24 cellular contexts compared by ENCODE assay signal in genomic region chr4:21655100-21655499, GRCh38.
"Had no signal": no experiment of that assay in that cellular context is flagged by ENCODE, and none has a peak within 500 bp of the region (broad histone marks: within the 10 kb centered on the region; RNA-seq: fewer than 3 reads in every experiment).

No MANE protein-coding gene starts in this region.

- H3K4me1 Mint-ChIP-seq: activated B cell treated with CpG ODN at 0.5 μM for 24 hours; activated CD4-positive, alpha-beta T cell treated with anti-CD3 and anti-CD28 coated beads, Interleukin-2, amount 10 ng/mL, durations not matched to agents 24 days and 14 days; activated CD8-positive, alpha-beta memory T cell treated with anti-CD3 and anti-CD28 coated beads, Interleukin-2, amount 10 ng/mL, durations not matched to agents 7 days and 5 days; activated naive CD8-positive, alpha-beta T cell treated with anti-CD3 and anti-CD28 coated beads for 36 hours; T-helper 17 cell had no signal

- ATAC-seq: activated CD8-positive, alpha-beta memory T cell treated with anti-CD3 and anti-CD28 coated beads, Interleukin-2, amount 10 ng/mL, durations not matched to agents 7 days and 5 days; K562; PC-3; T-helper 17 cell had no signal

- H3K27me3 Mint-ChIP-seq: activated B cell treated with CpG ODN at 0.5 μM for 24 hours; activated CD4-positive, alpha-beta T cell treated with anti-CD3 and anti-CD28 coated beads, Interleukin-2, amount 10 ng/mL, durations not matched to agents 24 days and 14 days; activated CD8-positive, alpha-beta memory T cell treated with anti-CD3 and anti-CD28 coated beads, Interleukin-2, amount 10 ng/mL, durations not matched to agents 7 days and 5 days; activated naive CD8-positive, alpha-beta T cell treated with anti-CD3 and anti-CD28 coated beads for 36 hours; activated T-cell treated with anti-CD3 and anti-CD28 coated beads, Interleukin-2, amount 50 U/mL, for 24 hours; T-helper 17 cell had no signal

- H3K36me3 Mint-ChIP-seq: activated CD8-positive, alpha-beta memory T cell treated with anti-CD3 and anti-CD28 coated beads, Interleukin-2, amount 10 ng/mL, durations not matched to agents 7 days and 5 days; activated naive CD8-positive, alpha-beta T cell treated with anti-CD3 and anti-CD28 coated beads for 36 hours had no signal

- H3K4me3 Mint-ChIP-seq: activated B cell treated with CpG ODN at 0.5 μM for 24 hours; activated CD4-positive, alpha-beta T cell treated with anti-CD3 and anti-CD28 coated beads, Interleukin-2, amount 10 ng/mL, durations not matched to agents 24 days and 14 days; activated CD8-positive, alpha-beta memory T cell treated with anti-CD3 and anti-CD28 coated beads, Interleukin-2, amount 10 ng/mL, durations not matched to agents 7 days and 5 days; activated naive CD4-positive, alpha-beta T cell treated with anti-CD3 and anti-CD28 coated beads for 36 hours; activated naive CD8-positive, alpha-beta T cell treated with anti-CD3 and anti-CD28 coated beads for 36 hours; activated T-cell treated with anti-CD3 and anti-CD28 coated beads, Interleukin-2, amount 50 U/mL, for 24 hours; activated T-helper 1 cell treated with anti-CD3 and anti-CD28 coated beads, Interleukin-12 subunit alpha, Interleukin-12 subunit beta, Interleukin-2, Interleukin-4 antibody, amounts not matched to agents 30 ng/mL and 10 ng/mL and 1 ng/mL, durations not matched to agents 14 hours and 24 hours and 36 hours; T-helper 17 cell had no signal

- H3K9me3 Mint-ChIP-seq: activated naive CD8-positive, alpha-beta T cell treated with anti-CD3 and anti-CD28 coated beads for 36 hours; activated T-helper 1 cell treated with anti-CD3 and anti-CD28 coated beads, Interleukin-12 subunit alpha, Interleukin-12 subunit beta, Interleukin-2, Interleukin-4 antibody, amounts not matched to agents 30 ng/mL and 10 ng/mL and 1 ng/mL, durations not matched to agents 14 hours and 24 hours and 36 hours had no signal

- DNase-seq: activated B cell treated with CpG ODN at 0.5 μM for 24 hours; activated CD4-positive, alpha-beta T cell treated with anti-CD3 and anti-CD28 coated beads for 1 hour; activated CD4-positive, alpha-beta T cell treated with anti-CD3 and anti-CD28 coated beads, Interleukin-2, amount 10 ng/mL, durations not matched to agents 24 days and 14 days; activated CD4-positive, alpha-beta T cell treated with anti-CD3 and anti-CD28 coated beads, Interleukin-2, amount 50 U/mL, for 48 hours; activated CD8-positive, alpha-beta memory T cell treated with anti-CD3 and anti-CD28 coated beads, Interleukin-2, amount 10 ng/mL, durations not matched to agents 7 days and 5 days; activated gamma-delta T cell; activated naive CD4-positive, alpha-beta T cell treated with anti-CD3 and anti-CD28 coated beads for 36 hours; activated naive CD8-positive, alpha-beta T cell treated with anti-CD3 and anti-CD28 coated beads for 36 hours; activated T-cell treated with anti-CD3 and anti-CD28 coated beads, Interleukin-2, amount 50 U/mL, for 24 hours; Karpas-422; MM.1S; NCI-H1105 treated with DMSO at 0.1 percent for 48 hours; NCI-H1436 treated with DMSO at 0.1 percent for 48 hours; NCI-H187; NCI-H2081 treated with DMSO at 0.1 percent for 48 hours; NCI-H2227 treated with DMSO at 0.1 percent for 48 hours; NCI-H446 treated with DMSO at 0.1 percent for 48 hours; NCI-H526 treated with DMSO at 0.1 percent for 48 hours; PC-3; SHP77; T-helper 17 cell; T-helper 9 cell had no signal

- H3K27ac Mint-ChIP-seq: activated B cell treated with CpG ODN at 0.5 μM for 24 hours; activated CD4-positive, alpha-beta T cell treated with anti-CD3 and anti-CD28 coated beads, Interleukin-2, amount 10 ng/mL, durations not matched to agents 24 days and 14 days; activated CD8-positive, alpha-beta memory T cell treated with anti-CD3 and anti-CD28 coated beads, Interleukin-2, amount 10 ng/mL, durations not matched to agents 7 days and 5 days; activated naive CD4-positive, alpha-beta T cell treated with anti-CD3 and anti-CD28 coated beads for 36 hours; activated naive CD8-positive, alpha-beta T cell treated with anti-CD3 and anti-CD28 coated beads for 36 hours; activated T-cell treated with anti-CD3 and anti-CD28 coated beads, Interleukin-2, amount 50 U/mL, for 24 hours; activated T-helper 1 cell treated with anti-CD3 and anti-CD28 coated beads, Interleukin-12 subunit alpha, Interleukin-12 subunit beta, Interleukin-2, Interleukin-4 antibody, amounts not matched to agents 30 ng/mL and 10 ng/mL and 1 ng/mL, durations not matched to agents 14 hours and 24 hours and 36 hours; T-helper 17 cell had no signal
